Comparison of ENCODE assay signal across 20 cellular contexts in genomic region chr4:5753366-5753765, GRCh38. TPM values are rescaled to one million over a fixed set of nuclear protein-coding genes. Genes with fewer than 3 reads are reported as not detected.
DNase-seq lines count a peak whose midpoint lies in the region; ATAC-seq, FAIRE-seq and TF ChIP-seq lines count a peak whose summit lies in the region.
"Had no signal": no experiment of that assay in that cellular context is flagged by ENCODE, and none has a peak within 500 bp of the region (broad histone marks: within the 10 kb centered on the region; RNA-seq: fewer than 3 reads in every experiment).

No MANE protein-coding gene starts in this region.

- H3K4me3 Mint-ChIP-seq in MCF 10A (ENCODE audit: unreplicated experiment) (no peak overlapping the region), chondrocyte (ENCODE audit: unreplicated experiment) (no peak overlapping the region), Calu3 (ENCODE audit: low read depth, unreplicated experiment) (no peak overlapping the region)
- H3K4me3 Mint-ChIP-seq: T-helper 17 cell had no signal

- H3K36me3 ChIP-seq in breast epithelium (peaks cover 7% of the 10 kb centered on the region), keratinocyte (ENCODE audit: control insufficient read depth in 2 of 2, extremely low read depth in 1 of 2, insufficient read depth in 2 of 2, low read length in 2 of 2) (peaks cover 37 to 67% of the 10 kb centered on the region in 2 experiments), smooth muscle cell (ENCODE audit: low read depth) (peaks cover 3% of the 10 kb centered on the region)
- H3K36me3 ChIP-seq: BE2C, cardiac muscle cell, gastrocnemius medialis had no signal

- no peaks in the 10 kb centered on the region for H3K27me3 ChIP-seq in breast epithelium
- no peaks in the 10 kb centered on the region for H3K27me3 ChIP-seq in keratinocyte (ENCODE audit: control insufficient read depth, extremely low read depth, insufficient read depth, low read length)
- H3K27me3 ChIP-seq in smooth muscle cell (ENCODE audit: low read depth), result no peaks in the 10 kb centered on the region
- H3K27me3 ChIP-seq: BE2C, cardiac muscle cell, gastrocnemius medialis had no signal

- H3F3A ChIP-seq in smooth muscle cell (ENCODE audit: low read depth), result peaks cover 7% of the 10 kb centered on the region

- no peaks in the 10 kb centered on the region for H3K9me3 ChIP-seq in breast epithelium
- peaks cover 6% of the 10 kb centered on the region for H3K9me3 ChIP-seq in keratinocyte (ENCODE audit: control insufficient read depth, low read depth, low read length)
- H3K9me3 ChIP-seq in smooth muscle cell (replicated peaks; ENCODE audit: low read depth), result no peaks in the 10 kb centered on the region
- H3K9me3 ChIP-seq: BE2C, gastrocnemius medialis, HAP-1 had no signal

- no peaks in the 10 kb centered on the region for H3K9me1 ChIP-seq in keratinocyte (ENCODE audit: control insufficient read depth, extremely low read depth, insufficient read depth, low read length)

- TF ChIP-seq POLR2A in breast epithelium (IDR thresholded peaks at IDR 0.05), result no peak

- H3K9me3 Mint-ChIP-seq in MCF 10A (ENCODE audit: unreplicated experiment) (no peaks in the 10 kb centered on the region), chondrocyte (ENCODE audit: low read depth) (no peaks in the 10 kb centered on the region), Calu3 (ENCODE audit: low read depth, unreplicated experiment) (peaks cover 6% of the 10 kb centered on the region)

- peaks cover 18% of the 10 kb centered on the region for H3K4me1 Mint-ChIP-seq in MCF 10A (ENCODE audit: insufficient read depth, unreplicated experiment)
- peaks cover 55% of the 10 kb centered on the region for H3K4me1 Mint-ChIP-seq in chondrocyte (ENCODE audit: low read depth)
- no peaks in the 10 kb centered on the region for H3K4me1 Mint-ChIP-seq in Calu3 (ENCODE audit: low read depth, unreplicated experiment)

- 97% methylated on average over 7 of the region's 7 CpGs for WGBS in smooth muscle cell (ENCODE audit: low lambda C conversion rate)

- BruUV-seq in MCF 10A (replicated peaks; lab: Mats Ljungman, UMichigan) (no TSS peak), Calu3 (replicated peaks; lab: Mats Ljungman, UMichigan) (no TSS peak)

- no peak for DNase-seq in MCF 10A (ENCODE audit: unreplicated experiment)
- DNase-seq in breast epithelium (ENCODE audit: low spot score in 2 of 2), result no peak
- DNase-seq in chondrocyte (ENCODE audit: low spot score), result no peak
- DNase-seq in keratinocyte (ENCODE audit: low read depth, low spot score), result no peak
- DNase-seq in smooth muscle cell (lab: John Stamatoyannopoulos, UW; ENCODE audit: unreplicated experiment), result no peak
- DNase-seq in Calu3, result no peak
- DNase-seq: activated CD4-positive, alpha-beta T cell treated with anti-CD3 and anti-CD28 coated beads for 4 hours; activated T-cell treated with anti-CD3 and anti-CD28 coated beads, Interleukin-2, amount 50 U/mL, for 48 hours; BE2C; gastrocnemius medialis; Karpas-422; NCI-H1694 treated with DMSO at 0.1 percent for 48 hours; T-helper 17 cell had no signal

- no peak for FAIRE-seq in keratinocyte (lab: Jason Lieb, UNC)

- H3K4me3 ChIP-seq in breast epithelium, result no peak overlapping the region
- H3K4me3 ChIP-seq in keratinocyte (ENCODE audit: control insufficient read depth in 2 of 3, extremely low read depth in 1 of 3, insufficient read depth in 2 of 3, low read depth in 1 of 3, low read length in 3 of 3), result no peak overlapping the region
- no peak overlapping the region for H3K4me3 ChIP-seq in smooth muscle cell
- H3K4me3 ChIP-seq: cardiac muscle cell, gastrocnemius medialis, HAP-1, lung had no signal

- no peak for TF ChIP-seq CTCF in MCF 10A (IDR thresholded peaks at IDR 0.05; ENCODE audit: unreplicated experiment)
- TF ChIP-seq CTCF in breast epithelium (IDR thresholded peaks at IDR 0.05), result no peak
- no peak for TF ChIP-seq CTCF in chondrocyte (IDR thresholded peaks at IDR 0.05)
- no peak for TF ChIP-seq CTCF in keratinocyte (optimal IDR thresholded peaks at IDR 0.05 in 1 of 3, IDR thresholded peaks at IDR 0.05 in 1 of 3, conservative IDR thresholded peaks at IDR 0.05 in 1 of 3; ENCODE audit: extremely low read depth in 1 of 3, insufficient read depth in 2 of 3, low read length in 3 of 3)
- TF ChIP-seq CTCF in smooth muscle cell (IDR thresholded peaks at IDR 0.05; ENCODE audit: borderline replicate concordance, insufficient read depth, poor library complexity, severe bottlenecking), result no peak
- no peak for TF ChIP-seq CTCF in Calu3 (IDR thresholded peaks at IDR 0.05; ENCODE audit: unreplicated experiment)

- H3K79me2 ChIP-seq in keratinocyte (ENCODE audit: control insufficient read depth, insufficient read depth, low read length), result no peaks in the 10 kb centered on the region
- no peaks in the 10 kb centered on the region for H3K79me2 ChIP-seq in smooth muscle cell (ENCODE audit: low read depth)

- peaks cover 40% of the 10 kb centered on the region for H3K36me3 Mint-ChIP-seq in MCF 10A (ENCODE audit: insufficient read depth, unreplicated experiment)
- peaks cover 39% of the 10 kb centered on the region for H3K36me3 Mint-ChIP-seq in chondrocyte (ENCODE audit: low read depth)
- no peaks in the 10 kb centered on the region for H3K36me3 Mint-ChIP-seq in Calu3 (ENCODE audit: insufficient read depth, unreplicated experiment)

- CTCF ChIA-PET in MCF 10A (lab: Yijun Ruan, JAX), result interaction anchor here (0.6 to 2.1 kb wide), 4 partner anchors 18 to 214 kb away, joined by 4 to 7 read pairs (median 4); no protein-coding TSS in a partner anchor
- CTCF ChIA-PET in Calu3 (lab: Charles Lee), result interaction anchor here (0.6 kb wide), 1 partner anchor 33 kb away, joined by 5 read pairs; no protein-coding TSS in a partner anchor

- intact Hi-C loops in MCF 10A (cut with micrococcal nuclease), result no loop called here
- intact Hi-C loops in breast epithelium (cut with DNase I; ENCODE audit: low total_unique reads), result no loop called here
- intact Hi-C loops in Calu3 (cut with micrococcal nuclease; ENCODE audit: unreplicated experiment), result no loop called here

- H4K20me1 ChIP-seq in keratinocyte (ENCODE audit: control insufficient read depth, extremely low read depth, insufficient read depth, low read length) (no peaks in the 10 kb centered on the region), smooth muscle cell (ENCODE audit: low read depth) (no peaks in the 10 kb centered on the region)

- H3K27ac Mint-ChIP-seq in MCF 10A (ENCODE audit: low read depth, unreplicated experiment) (peak overlapping the region; percentile 97), chondrocyte (ENCODE audit: unreplicated experiment) (peak overlapping the region; percentile 12), Calu3 (ENCODE audit: unreplicated experiment) (no peak overlapping the region)
- H3K27ac Mint-ChIP-seq: T-helper 17 cell had no signal

- POLR2A ChIA-PET in MCF 10A (lab: Yijun Ruan, JAX), result interaction anchor here (1.0 kb wide), 1 partner anchor 28 kb away, joined by 5 read pairs; no protein-coding TSS in a partner anchor

- H3K9ac ChIP-seq in keratinocyte (ENCODE audit: control insufficient read depth, extremely low read depth, insufficient read depth, low read length), result peak overlapping the region; percentile 22
- H3K9ac ChIP-seq in smooth muscle cell (ENCODE audit: low read depth), result no peak overlapping the region

- H3K27me3 Mint-ChIP-seq in MCF 10A (ENCODE audit: insufficient read depth, unreplicated experiment) (no peaks in the 10 kb centered on the region), chondrocyte (ENCODE audit: low read depth) (no peaks in the 10 kb centered on the region), Calu3 (ENCODE audit: unreplicated experiment) (no peaks in the 10 kb centered on the region)
- H3K27me3 Mint-ChIP-seq: T-helper 17 cell had no signal

- H3K4me1 ChIP-seq in breast epithelium, result no peaks in the 10 kb centered on the region
- H3K4me1 ChIP-seq in keratinocyte (ENCODE audit: control insufficient read depth, extremely low read depth, insufficient read depth, low read length), result peaks cover 26% of the 10 kb centered on the region
- peaks cover 6% of the 10 kb centered on the region for H3K4me1 ChIP-seq in smooth muscle cell (ENCODE audit: low read depth)
- H3K4me1 ChIP-seq: BE2C, gastrocnemius medialis, HAP-1 had no signal

- H3K27ac ChIP-seq in breast epithelium (peak overlapping the region in 1 of 2 donors; percentile 35), keratinocyte (ENCODE audit: control insufficient read depth, insufficient read depth, low read length) (peak overlapping the region; percentile 63), smooth muscle cell (ENCODE audit: low read depth) (peak overlapping the region; percentile 52)
- H3K27ac ChIP-seq: 22Rv1, cardiac muscle cell, gastrocnemius medialis had no signal

- dilution Hi-C loops in keratinocyte (cut with MboI; ENCODE audit: extremely low pct_ligation_motif_present, low sequenced_read_pairs), result no loop called here

- no peak overlapping the region for H3K4me2 ChIP-seq in keratinocyte (ENCODE audit: control insufficient read depth, extremely low read depth, insufficient read depth, low read depth, low read length)
- H3K4me2 ChIP-seq in smooth muscle cell, result no peak overlapping the region

- ATAC-seq in HG02623 (IDR thresholded peaks at IDR 0.05; ENCODE audit: unreplicated experiment), result no peak
- ATAC-seq in HG03469 (IDR thresholded peaks at IDR 0.05; ENCODE audit: unreplicated experiment), result no peak
- ATAC-seq: gastrocnemius medialis, T-helper 17 cell had no signal

- H2AFZ ChIP-seq in keratinocyte (ENCODE audit: control insufficient read depth, low read length) (no peak overlapping the region), smooth muscle cell (ENCODE audit: low read depth) (no peak overlapping the region)

RNA-seq across cellular contexts. Expression of gene EVC, which starts 42.4 kb away (rescaled TPM):
- 29.0 and 29.3 TPM in 2 replicates for total RNA-seq in MCF 10A (2022)
- total RNA-seq in breast epithelium, result 10 to 100 TPM; 20.0 to 27.5 (median 25.9) TPM
- total RNA-seq in chondrocyte, result 37.6 to 40.0 TPM (median 39.8 TPM) in 3 replicates
- polyA plus RNA-seq in keratinocyte, result 6.5 to 7.3 TPM (median 7.1 TPM) in 3 replicates
- 3.8 TPM for polyA plus RNA-seq in keratinocyte (2011; ENCODE audit: low read depth)
- 5.3 and 7.7 TPM in 2 replicates for polyA plus RNA-seq in keratinocyte (2011; cell fraction: cytosol; rRNA removed)
- 23.8 and 31.2 TPM in 2 replicates for polyA plus RNA-seq in keratinocyte (2011; cell fraction: nucleus; rRNA removed)
- polyA plus RNA-seq in keratinocyte (2012; ENCODE audit: low replicate concordance), result 4.2 and 16.1 TPM in 2 replicates
- polyA minus RNA-seq in keratinocyte, result 10.2 to 23.4 TPM (median 15.7 TPM) in 3 replicates
- polyA minus RNA-seq in keratinocyte (2011; cell fraction: cytosol; rRNA and poly(A)+ RNA removed), result 30.5 TPM
- polyA minus RNA-seq in keratinocyte (2011; cell fraction: nucleus; rRNA and poly(A)+ RNA removed), result 31.4 and 40.2 TPM in 2 replicates
- 11.5 and 15.5 TPM in 2 replicates for total RNA-seq in smooth muscle cell
- 6.7 and 7.5 TPM in 2 replicates for polyA plus RNA-seq in smooth muscle cell
- total RNA-seq in Calu3 (2022), result not detected in 2 replicates
- total RNA-seq: OCI-LY7 had no signal

RNA-seq across cellular contexts. Expression of gene EVC2, which starts 45.0 kb away (rescaled TPM):
- total RNA-seq in MCF 10A (2022) (5.5 and 6.0 TPM in 2 replicates), breast epithelium (10 to 100 TPM; 16.0 to 19.5 (median 17.7) TPM), chondrocyte (2.8 to 5.5 TPM (median 5.5 TPM) in 3 replicates), smooth muscle cell (7.9 and 8.5 TPM in 2 replicates), Calu3 (2022) (not detected in 2 replicates)
- polyA plus RNA-seq in keratinocyte (1.1 to 1.7 TPM (median 1.1 TPM) in 3 replicates), smooth muscle cell (6.2 and 6.9 TPM in 2 replicates)
- polyA plus RNA-seq in keratinocyte (2011; ENCODE audit: low read depth), result 4.2 TPM
- polyA plus RNA-seq in keratinocyte (2011; cell fraction: cytosol; rRNA removed), result 0.68 and 1.1 TPM in 2 replicates
- 5.5 and 6.3 TPM in 2 replicates for polyA plus RNA-seq in keratinocyte (2011; cell fraction: nucleus; rRNA removed)
- polyA plus RNA-seq in keratinocyte (2012; ENCODE audit: low replicate concordance), result 1.8 and 3.7 TPM in 2 replicates
- polyA minus RNA-seq in keratinocyte, result 4.0 to 5.0 TPM (median 4.3 TPM) in 3 replicates
- polyA minus RNA-seq in keratinocyte (2011; cell fraction: cytosol; rRNA and poly(A)+ RNA removed), result 2.3 TPM
- 4.7 and 9.3 TPM in 2 replicates for polyA minus RNA-seq in keratinocyte (2011; cell fraction: nucleus; rRNA and poly(A)+ RNA removed)

Comparison
In these comparisons a context has a peak if more than half of its experiments do, and no peak if none do; other contexts are left out.
1. RNA of gene EVC, which starts 42.4 kb away (total RNA-seq): 37.6 to 40.0 TPM in chondrocyte, 29.0 to 29.3 TPM in MCF 10A, 20.0 to 27.5 TPM in breast epithelium and 11.5 to 15.5 TPM in smooth muscle cell; not detected in Calu3; every median in the first group is over 10 times any median in the second.